Comparison of ENCODE assay signal across 1 cellular context in genomic region chr7:81534996-81535395, GRCh38.
TF ChIP-seq lines count a peak whose summit lies in the region.

No MANE protein-coding gene starts in this region.

TF ChIP-seq in GM23338, 12 proteins besides CTCF, POLR2A, EP300 and RAD21:
- TF ChIP-seq, protein P1, sequence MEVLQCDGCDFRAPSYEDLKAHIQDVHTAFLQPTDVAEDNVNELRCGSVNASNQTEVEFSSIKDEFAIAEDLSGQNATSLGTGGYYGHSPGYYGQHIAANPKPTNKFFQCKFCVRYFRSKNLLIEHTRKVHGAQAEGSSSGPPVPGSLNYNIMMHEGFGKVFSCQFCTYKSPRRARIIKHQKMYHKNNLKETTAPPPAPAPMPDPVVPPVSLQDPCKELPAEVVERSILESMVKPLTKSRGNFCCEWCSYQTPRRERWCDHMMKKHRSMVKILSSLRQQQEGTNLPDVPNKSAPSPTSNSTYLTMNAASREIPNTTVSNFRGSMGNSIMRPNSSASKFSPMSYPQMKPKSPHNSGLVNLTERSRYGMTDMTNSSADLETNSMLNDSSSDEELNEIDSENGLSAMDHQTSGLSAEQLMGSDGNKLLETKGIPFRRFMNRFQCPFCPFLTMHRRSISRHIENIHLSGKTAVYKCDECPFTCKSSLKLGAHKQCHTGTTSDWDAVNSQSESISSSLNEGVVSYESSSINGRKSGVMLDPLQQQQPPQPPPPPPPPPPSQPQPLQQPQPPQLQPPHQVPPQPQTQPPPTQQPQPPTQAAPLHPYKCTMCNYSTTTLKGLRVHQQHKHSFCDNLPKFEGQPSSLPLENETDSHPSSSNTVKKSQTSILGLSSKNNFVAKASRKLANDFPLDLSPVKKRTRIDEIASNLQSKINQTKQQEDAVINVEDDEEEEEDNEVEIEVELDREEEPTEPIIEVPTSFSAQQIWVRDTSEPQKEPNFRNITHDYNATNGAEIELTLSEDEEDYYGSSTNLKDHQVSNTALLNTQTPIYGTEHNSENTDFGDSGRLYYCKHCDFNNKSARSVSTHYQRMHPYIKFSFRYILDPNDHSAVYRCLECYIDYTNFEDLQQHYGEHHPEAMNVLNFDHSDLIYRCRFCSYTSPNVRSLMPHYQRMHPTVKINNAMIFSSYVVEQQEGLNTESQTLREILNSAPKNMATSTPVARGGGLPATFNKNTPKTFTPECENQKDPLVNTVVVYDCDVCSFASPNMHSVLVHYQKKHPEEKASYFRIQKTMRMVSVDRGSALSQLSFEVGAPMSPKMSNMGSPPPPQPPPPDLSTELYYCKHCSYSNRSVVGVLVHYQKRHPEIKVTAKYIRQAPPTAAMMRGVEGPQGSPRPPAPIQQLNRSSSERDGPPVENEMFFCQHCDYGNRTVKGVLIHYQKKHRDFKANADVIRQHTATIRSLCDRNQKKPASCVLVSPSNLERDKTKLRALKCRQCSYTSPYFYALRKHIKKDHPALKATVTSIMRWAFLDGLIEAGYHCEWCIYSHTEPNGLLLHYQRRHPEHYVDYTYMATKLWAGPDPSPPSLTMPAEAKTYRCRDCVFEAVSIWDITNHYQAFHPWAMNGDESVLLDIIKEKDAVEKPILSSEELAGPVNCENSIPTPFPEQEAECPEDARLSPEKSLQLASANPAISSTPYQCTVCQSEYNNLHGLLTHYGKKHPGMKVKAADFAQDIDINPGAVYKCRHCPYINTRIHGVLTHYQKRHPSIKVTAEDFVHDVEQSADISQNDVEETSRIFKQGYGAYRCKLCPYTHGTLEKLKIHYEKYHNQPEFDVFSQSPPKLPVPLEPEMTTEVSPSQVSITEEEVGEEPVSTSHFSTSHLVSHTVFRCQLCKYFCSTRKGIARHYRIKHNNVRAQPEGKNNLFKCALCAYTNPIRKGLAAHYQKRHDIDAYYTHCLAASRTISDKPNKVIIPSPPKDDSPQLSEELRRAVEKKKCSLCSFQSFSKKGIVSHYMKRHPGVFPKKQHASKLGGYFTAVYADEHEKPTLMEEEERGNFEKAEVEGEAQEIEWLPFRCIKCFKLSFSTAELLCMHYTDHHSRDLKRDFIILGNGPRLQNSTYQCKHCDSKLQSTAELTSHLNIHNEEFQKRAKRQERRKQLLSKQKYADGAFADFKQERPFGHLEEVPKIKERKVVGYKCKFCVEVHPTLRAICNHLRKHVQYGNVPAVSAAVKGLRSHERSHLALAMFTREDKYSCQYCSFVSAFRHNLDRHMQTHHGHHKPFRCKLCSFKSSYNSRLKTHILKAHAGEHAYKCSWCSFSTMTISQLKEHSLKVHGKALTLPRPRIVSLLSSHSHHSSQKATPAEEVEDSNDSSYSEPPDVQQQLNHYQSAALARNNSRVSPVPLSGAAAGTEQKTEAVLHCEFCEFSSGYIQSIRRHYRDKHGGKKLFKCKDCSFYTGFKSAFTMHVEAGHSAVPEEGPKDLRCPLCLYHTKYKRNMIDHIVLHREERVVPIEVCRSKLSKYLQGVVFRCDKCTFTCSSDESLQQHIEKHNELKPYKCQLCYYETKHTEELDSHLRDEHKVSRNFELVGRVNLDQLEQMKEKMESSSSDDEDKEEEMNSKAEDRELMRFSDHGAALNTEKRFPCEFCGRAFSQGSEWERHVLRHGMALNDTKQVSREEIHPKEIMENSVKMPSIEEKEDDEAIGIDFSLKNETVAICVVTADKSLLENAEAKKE (CRISPR knock-in tag; IDR thresholded peaks at IDR 0.05) = no peak
- TF ChIP-seq CREB1 (CRISPR knock-in tag; IDR thresholded peaks at IDR 0.05; ENCODE audit: low read depth) = no peak
- no peak for TF ChIP-seq JUNB (IDR thresholded peaks at IDR 0.05; ENCODE audit: unreplicated experiment)
- no peak for TF ChIP-seq EZH2phosphoT487 (IDR thresholded peaks at IDR 0.05; ENCODE audit: unreplicated experiment)
- no peak for TF ChIP-seq EZH2 (IDR thresholded peaks at IDR 0.05; ENCODE audit: low read depth, unreplicated experiment)
- TF ChIP-seq REST (IDR thresholded peaks at IDR 0.05; ENCODE audit: unreplicated experiment) = no peak
- TF ChIP-seq, protein P2, sequence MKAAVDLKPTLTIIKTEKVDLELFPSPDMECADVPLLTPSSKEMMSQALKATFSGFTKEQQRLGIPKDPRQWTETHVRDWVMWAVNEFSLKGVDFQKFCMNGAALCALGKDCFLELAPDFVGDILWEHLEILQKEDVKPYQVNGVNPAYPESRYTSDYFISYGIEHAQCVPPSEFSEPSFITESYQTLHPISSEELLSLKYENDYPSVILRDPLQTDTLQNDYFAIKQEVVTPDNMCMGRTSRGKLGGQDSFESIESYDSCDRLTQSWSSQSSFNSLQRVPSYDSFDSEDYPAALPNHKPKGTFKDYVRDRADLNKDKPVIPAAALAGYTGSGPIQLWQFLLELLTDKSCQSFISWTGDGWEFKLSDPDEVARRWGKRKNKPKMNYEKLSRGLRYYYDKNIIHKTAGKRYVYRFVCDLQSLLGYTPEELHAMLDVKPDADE (IDR thresholded peaks at IDR 0.05) = no peak
- no peak for TF ChIP-seq STAT1 (IDR thresholded peaks at IDR 0.05; ENCODE audit: unreplicated experiment)
- no peak for TF ChIP-seq POLR2AphosphoS5 (IDR thresholded peaks at IDR 0.05; ENCODE audit: low read depth)
- no peak for TF ChIP-seq ZNF114 (CRISPR knock-in tag; IDR thresholded peaks at IDR 0.05)
- no peak for TF ChIP-seq ZNF331 (CRISPR knock-in tag; IDR thresholded peaks at IDR 0.05; ENCODE audit: low read depth)
- TF ChIP-seq NANOG (IDR thresholded peaks at IDR 0.05; ENCODE audit: borderline replicate concordance) = no peak
